Comparison of ENCODE assay signal across 30 cellular contexts in genomic region chr21:42374457-42374856, GRCh38. TPM values are rescaled to one million over a fixed set of nuclear protein-coding genes. Genes with fewer than 3 reads are reported as not detected.
A peak's percentile ranks its signal among the peaks of the same experiment; 100 is the strongest.
DNase-seq lines count a peak whose midpoint lies in the region; TF ChIP-seq lines count a peak whose summit lies in the region.
"Had no signal": no experiment of that assay in that cellular context is flagged by ENCODE, and none has a peak within 500 bp of the region (broad histone marks: within the 10 kb centered on the region; RNA-seq: fewer than 3 reads in every experiment).

No MANE protein-coding gene starts in this region.

- H3K36me3 ChIP-seq in neural progenitor cell = no peaks in the 10 kb centered on the region
- H3K36me3 ChIP-seq: neutrophil, suprapubic skin, upper lobe of right lung had no signal

- no peaks in the 10 kb centered on the region for H3F3A ChIP-seq in neural progenitor cell (ENCODE audit: low read depth)

- peaks cover 17% of the 10 kb centered on the region for H3K4me1 Mint-ChIP-seq in activated naive CD4-positive, alpha-beta T cell treated with anti-CD3 and anti-CD28 coated beads for 36 hours (ENCODE audit: low read depth)
- peaks cover 29% of the 10 kb centered on the region for H3K4me1 Mint-ChIP-seq in activated CD4-positive, alpha-beta memory T cell treated with anti-CD3 and anti-CD28 coated beads for 36 hours (ENCODE audit: low read depth)
- peaks cover 13% of the 10 kb centered on the region for H3K4me1 Mint-ChIP-seq in neural progenitor cell

- H3K4me3 Mint-ChIP-seq in activated naive CD4-positive, alpha-beta T cell treated with anti-CD3 and anti-CD28 coated beads for 36 hours = no peak overlapping the region
- peak overlapping the region; percentile 63 for H3K4me3 Mint-ChIP-seq in activated CD4-positive, alpha-beta memory T cell treated with anti-CD3 and anti-CD28 coated beads for 36 hours
- H3K4me3 Mint-ChIP-seq in neural progenitor cell = no peak overlapping the region

- no peak overlapping the region for H3K4me2 ChIP-seq in neural progenitor cell
- H3K4me2 ChIP-seq: PC-9 had no signal

- intact Hi-C loops in activated naive CD4-positive, alpha-beta T cell treated with anti-CD3 and anti-CD28 coated beads for 36 hours (cut with micrococcal nuclease) = no loop called here
- intact Hi-C loops in activated CD4-positive, alpha-beta memory T cell treated with anti-CD3 and anti-CD28 coated beads for 36 hours (cut with micrococcal nuclease) = loop anchor here (1.0 to 2.0 kb wide), 2 partner anchors 35 to 50 kb away; no protein-coding TSS in a partner anchor

- no peak overlapping the region for H3K4me3 ChIP-seq in neural progenitor cell
- H3K4me3 ChIP-seq: PC-9, suprapubic skin, upper lobe of right lung had no signal

- H3K27ac Mint-ChIP-seq in activated naive CD4-positive, alpha-beta T cell treated with anti-CD3 and anti-CD28 coated beads for 36 hours = peak overlapping the region; percentile 79
- H3K27ac Mint-ChIP-seq in activated CD4-positive, alpha-beta memory T cell treated with anti-CD3 and anti-CD28 coated beads for 36 hours = peak overlapping the region; percentile 95
- peak overlapping the region; percentile 76 for H3K27ac Mint-ChIP-seq in neural progenitor cell
- H3K27ac Mint-ChIP-seq: progenitor cell of endocrine pancreas had no signal

- no peak overlapping the region for H3K9ac ChIP-seq in neural progenitor cell

- H2AFZ ChIP-seq in neural progenitor cell (replicated peaks) = no peak overlapping the region
- H2AFZ ChIP-seq: PC-9 had no signal

- no peaks in the 10 kb centered on the region for H3K79me2 ChIP-seq in neural progenitor cell (ENCODE audit: low read depth)

- H3K27ac ChIP-seq in neural progenitor cell = no peak overlapping the region
- H3K27ac ChIP-seq: epithelial cell of prostate, neutrophil, PC-9, suprapubic skin, upper lobe of right lung, VCaP had no signal

- H3K27me3 ChIP-seq in neural progenitor cell = no peaks in the 10 kb centered on the region
- H3K27me3 ChIP-seq: upper lobe of right lung had no signal

- no peak for TF ChIP-seq CTCF in neural progenitor cell (IDR thresholded peaks at IDR 0.05)

- no peaks in the 10 kb centered on the region for H4K20me1 ChIP-seq in neural progenitor cell (ENCODE audit: low read depth)

- H3K36me3 Mint-ChIP-seq in activated naive CD4-positive, alpha-beta T cell treated with anti-CD3 and anti-CD28 coated beads for 36 hours (ENCODE audit: low read depth) = no peaks in the 10 kb centered on the region
- peaks cover 38% of the 10 kb centered on the region for H3K36me3 Mint-ChIP-seq in activated CD4-positive, alpha-beta memory T cell treated with anti-CD3 and anti-CD28 coated beads for 36 hours
- no peaks in the 10 kb centered on the region for H3K36me3 Mint-ChIP-seq in neural progenitor cell

- H3K27me3 Mint-ChIP-seq in activated naive CD4-positive, alpha-beta T cell treated with anti-CD3 and anti-CD28 coated beads for 36 hours (ENCODE audit: low read depth) = no peaks in the 10 kb centered on the region
- no peaks in the 10 kb centered on the region for H3K27me3 Mint-ChIP-seq in activated CD4-positive, alpha-beta memory T cell treated with anti-CD3 and anti-CD28 coated beads for 36 hours
- peaks cover 12% of the 10 kb centered on the region for H3K27me3 Mint-ChIP-seq in neural progenitor cell (ENCODE audit: insufficient read depth, low read depth)

- POLR2A ChIA-PET in activated CD4-positive, alpha-beta memory T cell treated with anti-CD3 and anti-CD28 coated beads for 36 hours (lab: Charles Lee) = interaction anchor here (0.6 to 2.6 kb wide), 9 partner anchors 16 to 137 kb away, joined by 3 to 9 read pairs (median 6); partner anchors contain the start of gene UBASH3A

- CTCF ChIA-PET in activated naive CD4-positive, alpha-beta T cell treated with anti-CD3 and anti-CD28 coated beads for 36 hours (lab: Charles Lee) = interaction anchor here (1.1 to 2.3 kb wide), 4 partner anchors 14 to 64 kb away, joined by 4 to 8 read pairs (median 6); no protein-coding TSS in a partner anchor
- CTCF ChIA-PET in activated CD4-positive, alpha-beta memory T cell treated with anti-CD3 and anti-CD28 coated beads for 36 hours (lab: Charles Lee) = interaction anchor here (0.9 to 1.6 kb wide), 4 partner anchors 13 to 64 kb away, joined by 3 to 6 read pairs (median 4); no protein-coding TSS in a partner anchor

- DNase-seq in activated naive CD4-positive, alpha-beta T cell treated with anti-CD3 and anti-CD28 coated beads for 36 hours = no peak
- no peak for DNase-seq in activated naive CD4-positive, alpha-beta T cell treated with Interleukin-2 at 50 U/mL for 16 hours
- DNase-seq in activated CD4-positive, alpha-beta memory T cell treated with anti-CD3 and anti-CD28 coated beads for 36 hours = peak; percentile 42
- no peak for DNase-seq in neural progenitor cell (ENCODE audit: low spot score)
- DNase-seq in stimulated activated naive CD4-positive, alpha-beta T cell (lab: John Stamatoyannopoulos, UW) = no peak
- no peak for DNase-seq in NCI-H1105 (lab: John Stamatoyannopoulos, UW)
- DNase-seq: activated CD4-positive, alpha-beta T cell treated with anti-CD3 and anti-CD28 coated beads, Interleukin-2, amount 50 U/mL, for 4 hours; activated naive CD4-positive, alpha-beta T cell treated with anti-CD3 and anti-CD28 coated beads, Interleukin-2, amount 50 U/mL, for 16 hours; anterior cingulate cortex; DND-41; effector CD4-positive, alpha-beta T cell; mesendoderm; NCI-H1930; NCI-H526; PC-9; stimulated activated CD4-positive, alpha-beta T cell treated with anti-CD3 and anti-CD28 coated beads, Interleukin-12 subunit alpha, Interleukin-12 subunit beta, amount 100 ng/mL, for 4 hours; stimulated activated CD4-positive, alpha-beta T cell treated with anti-CD3 and anti-CD28 coated beads, Interleukin-4, amount 100 ng/mL, for 1 hour; upper lobe of right lung had no signal

- H3K9me3 ChIP-seq in neural progenitor cell (ENCODE audit: low read depth) = no peaks in the 10 kb centered on the region
- H3K9me3 ChIP-seq: neutrophil, suprapubic skin, upper lobe of right lung had no signal

- no peaks in the 10 kb centered on the region for H3K9me3 Mint-ChIP-seq in activated naive CD4-positive, alpha-beta T cell treated with anti-CD3 and anti-CD28 coated beads for 36 hours
- H3K9me3 Mint-ChIP-seq in activated CD4-positive, alpha-beta memory T cell treated with anti-CD3 and anti-CD28 coated beads for 36 hours = no peaks in the 10 kb centered on the region
- peaks cover 5% of the 10 kb centered on the region for H3K9me3 Mint-ChIP-seq in neural progenitor cell

- H3K4me1 ChIP-seq in neural progenitor cell = peaks cover 10% of the 10 kb centered on the region
- H3K4me1 ChIP-seq: suprapubic skin, upper lobe of right lung had no signal

RNA-seq across cellular contexts. Expression of gene TFF1, which starts 8.1 kb away (rescaled TPM):
- total RNA-seq in activated naive CD4-positive, alpha-beta T cell treated with anti-CD3 and anti-CD28 coated beads for 36 hours = not detected
- total RNA-seq in activated CD4-positive, alpha-beta memory T cell treated with anti-CD3 and anti-CD28 coated beads for 36 hours = not detected
- not detected in 2 replicates for total RNA-seq in neural progenitor cell (ENCODE audit: low replicate concordance)
- total RNA-seq: bronchial epithelial cell; glomerular endothelial cell; H7; M059J; Right ventricle myocardium inferior; sciatic nerve; suprapubic skin; T-helper 2 cell treated with Interferon-gamma antibody and Interleukin-4, amounts not matched to agents 100 ng/mL and 5 ng/mL, for 36 hours; upper lobe of right lung had no signal

RNA-seq across cellular contexts. Expression of gene TMPRSS3, which starts 21.4 kb away (rescaled TPM):
- 10 to 100 TPM; 10.9 to 11.5 TPM for total RNA-seq in activated naive CD4-positive, alpha-beta T cell treated with anti-CD3 and anti-CD28 coated beads for 36 hours
- total RNA-seq in activated CD4-positive, alpha-beta memory T cell treated with anti-CD3 and anti-CD28 coated beads for 36 hours = 10 to 100 TPM; 47.6 to 49.8 TPM
- total RNA-seq in neural progenitor cell (ENCODE audit: low replicate concordance) = not detected in 2 replicates
- total RNA-seq: glomerular endothelial cell, H7, Right ventricle myocardium inferior, sciatic nerve had no signal

RNA-seq across cellular contexts. Expression of gene TFF2, which starts 23.7 kb away (rescaled TPM):
- not detected for total RNA-seq in activated naive CD4-positive, alpha-beta T cell treated with anti-CD3 and anti-CD28 coated beads for 36 hours
- not detected for total RNA-seq in activated CD4-positive, alpha-beta memory T cell treated with anti-CD3 and anti-CD28 coated beads for 36 hours
- total RNA-seq in neural progenitor cell (ENCODE audit: low replicate concordance) = not detected in 2 replicates
- total RNA-seq: bronchial epithelial cell; glomerular endothelial cell; H7; progenitor cell of endocrine pancreas; Right ventricle myocardium inferior; sciatic nerve; suprapubic skin; T-helper 2 cell treated with Interferon-gamma antibody and Interleukin-4, amounts not matched to agents 100 ng/mL and 5 ng/mL, for 36 hours; upper lobe of right lung had no signal

RNA-seq across cellular contexts. Expression of gene UBASH3A, which starts 29.2 kb away (rescaled TPM):
- 10 to 100 TPM; 13.5 to 14.9 TPM for total RNA-seq in activated naive CD4-positive, alpha-beta T cell treated with anti-CD3 and anti-CD28 coated beads for 36 hours
- total RNA-seq in activated CD4-positive, alpha-beta memory T cell treated with anti-CD3 and anti-CD28 coated beads for 36 hours = 10 to 100 TPM; 27.2 to 29.4 TPM
- not detected in 2 replicates for total RNA-seq in neural progenitor cell (ENCODE audit: low replicate concordance)
- total RNA-seq: bronchial epithelial cell, glomerular endothelial cell, H7, M059J, PC-9, progenitor cell of endocrine pancreas, Right ventricle myocardium inferior had no signal

RNA-seq across cellular contexts. Expression of gene TFF3, which starts 59.2 kb away (rescaled TPM):
- total RNA-seq in activated naive CD4-positive, alpha-beta T cell treated with anti-CD3 and anti-CD28 coated beads for 36 hours = not detected
- not detected for total RNA-seq in activated CD4-positive, alpha-beta memory T cell treated with anti-CD3 and anti-CD28 coated beads for 36 hours
- 0.12 TPM in 1 of 2 replicates, not detected in the other for total RNA-seq in neural progenitor cell (ENCODE audit: low replicate concordance)
- total RNA-seq: PC-9; T-helper 2 cell treated with Interferon-gamma antibody and Interleukin-4, amounts not matched to agents 100 ng/mL and 5 ng/mL, for 36 hours had no signal

Comparison
In these comparisons a context has a peak if more than half of its experiments do, and no peak if none do; other contexts are left out.
1. RNA of gene TMPRSS3, which starts 21.4 kb away (total RNA-seq): 47.6 to 49.8 TPM in activated CD4-positive, alpha-beta memory T cell treated with anti-CD3 and anti-CD28 coated beads for 36 hours and 10.9 to 11.5 TPM in activated naive CD4-positive, alpha-beta T cell treated with anti-CD3 and anti-CD28 coated beads for 36 hours; not detected in neural progenitor cell; every median in the first group is over 10 times any median in the second.
2. Peak in every context shown above with its lines, with median percentiles within 50 percentile points of each other: H3K27ac Mint-ChIP-seq.